ENCODE assay signal across 14 cellular contexts in genomic region chrX:119880076-119880475, GRCh38. TPM values are rescaled to one million over a fixed set of nuclear protein-coding genes. Genes with fewer than 3 reads are reported as not detected.
DNase-seq lines count a peak whose midpoint lies in the region; ATAC-seq, FAIRE-seq and TF ChIP-seq lines count a peak whose summit lies in the region.
"Had no signal": no experiment of that assay in that cellular context is flagged by ENCODE, and none has a peak within 500 bp of the region (broad histone marks: within the 10 kb centered on the region; RNA-seq: fewer than 3 reads in every experiment).

No MANE protein-coding gene starts in this region.

- H3K4me2 ChIP-seq in MM.1S (ENCODE audit: low read depth, low read length) = peak overlapping the region; percentile 48; the same call in 1 of the 2 replicates
- H3K4me2 ChIP-seq: hepatocyte had no signal

- H3K4me3 ChIP-seq in CD4-positive, alpha-beta memory T cell (ENCODE audit: low read length in 2 of 2) = no peak overlapping the region
- no peak overlapping the region for H3K4me3 ChIP-seq in MM.1S (ENCODE audit: low read length)
- H3K4me3 ChIP-seq in bronchial epithelial cell (ENCODE audit: low read depth, low read length) = no peak overlapping the region
- H3K4me3 ChIP-seq: hepatocyte, vagina had no signal

- no peak for ATAC-seq in GM18861 (IDR thresholded peaks at IDR 0.05; ENCODE audit: unreplicated experiment)

- H3K36me3 Mint-ChIP-seq in CD4-positive, alpha-beta memory T cell = peaks cover 0 to 13% of the 10 kb centered on the region in 2 donors
- peaks cover 15 to 25% of the 10 kb centered on the region in 2 donors for H3K36me3 Mint-ChIP-seq in CD14-positive monocyte

- no peaks in the 10 kb centered on the region for H4K20me1 ChIP-seq in MM.1S (ENCODE audit: insufficient read depth, low read length)

- H3K4me1 ChIP-seq in CD4-positive, alpha-beta memory T cell (ENCODE audit: insufficient read depth, low read length) = peaks cover 11% of the 10 kb centered on the region
- peaks cover 15% of the 10 kb centered on the region for H3K4me1 ChIP-seq in MM.1S (ENCODE audit: low read length)
- H3K4me1 ChIP-seq: BE2C, vagina had no signal

- H3K4me1 Mint-ChIP-seq in CD4-positive, alpha-beta memory T cell = peaks cover 9 to 15% (median 15%) of the 10 kb centered on the region in 4 donors
- H3K4me1 Mint-ChIP-seq in CD14-positive monocyte = peaks cover 15% of the 10 kb centered on the region

- FAIRE-seq in GM18507 (lab: Jason Lieb, UNC) (peak; percentile 66), bronchial epithelial cell (lab: Jason Lieb, UNC) (no peak)

- intact Hi-C loops in CD4-positive, alpha-beta memory T cell (cut with micrococcal nuclease) = loop anchor here (2.0 kb wide), 1 partner anchor 89 kb away; the partner anchor contains the start of gene RPL39
- intact Hi-C loops in CD14-positive monocyte (cut with micrococcal nuclease) = no loop called here

- peaks cover 0 to 1% (median 0%) of the 10 kb centered on the region in 8 donors for H3K9me3 Mint-ChIP-seq in CD4-positive, alpha-beta memory T cell
- H3K9me3 Mint-ChIP-seq in CD14-positive monocyte = no peaks in the 10 kb centered on the region

- H3K4me3 Mint-ChIP-seq in CD4-positive, alpha-beta memory T cell = no peak overlapping the region
- H3K4me3 Mint-ChIP-seq in CD14-positive monocyte = no peak overlapping the region

- peaks cover 22% of the 10 kb centered on the region for H3F3A ChIP-seq in MM.1S (ENCODE audit: insufficient read depth, low read length)

- H3K9me2 ChIP-seq in MM.1S (replicated peaks; ENCODE audit: insufficient read depth, low read length) = no peaks in the 10 kb centered on the region

- no peaks in the 10 kb centered on the region for H3K9me3 ChIP-seq in CD4-positive, alpha-beta memory T cell (ENCODE audit: control insufficient read depth in 1 of 2, low read length in 2 of 2)
- H3K9me3 ChIP-seq in MM.1S (replicated peaks; ENCODE audit: insufficient read depth, low read length) = no peaks in the 10 kb centered on the region
- H3K9me3 ChIP-seq: BE2C, vagina had no signal

- H2AFZ ChIP-seq in MM.1S (ENCODE audit: low read length) = no peak overlapping the region
- H2AFZ ChIP-seq: hepatocyte had no signal

- peak in 3 of 5 donors; percentile 17 to 25 (median 23) for DNase-seq in CD4-positive, alpha-beta memory T cell
- DNase-seq in GM18507 (ENCODE audit: extremely low spot score, insufficient read length, low read depth) = no peak
- peak; percentile 80 for DNase-seq in MM.1S
- peak; percentile 7 for DNase-seq in bronchial epithelial cell (ENCODE audit: low read depth)
- no peak for DNase-seq in CD14-positive monocyte (ENCODE audit: low spot score)
- no peak for DNase-seq in Ammon's horn (ENCODE audit: low spot score)
- no peak for DNase-seq in NOMO-1 (lab: John Stamatoyannopoulos, UW; ENCODE audit: unreplicated experiment in 2 of 2)
- DNase-seq: cortex of kidney; NK-92 treated with Interleukin-12 subunit alpha and Interleukin-12 subunit beta, amount 100 ng/mL, for 24 hours had no signal

- POLR2A ChIA-PET in CD4-positive, alpha-beta memory T cell (lab: Charles Lee; ENCODE audit: partially characterized antibody) = interaction anchor here (1.0 to 1.9 kb wide), 3 partner anchors 9 to 88 kb away, joined by 3 to 20 read pairs (median 4); partner anchors contain the start of genes NDUFA1, RNF113A, RPL39 and UPF3B

- H3K9ac ChIP-seq in MM.1S (ENCODE audit: low read length) = no peak overlapping the region

- H3K27ac ChIP-seq in CD4-positive, alpha-beta memory T cell (ENCODE audit: low read depth, low read length) = no peak overlapping the region
- H3K27ac ChIP-seq in MM.1S (ENCODE audit: low read length) = peak overlapping the region; percentile 54; the same call in 1 of the 2 replicates
- H3K27ac ChIP-seq: hepatocyte, vagina had no signal

- H3K27me3 ChIP-seq in CD4-positive, alpha-beta memory T cell (ENCODE audit: insufficient read depth, low read length) = no peaks in the 10 kb centered on the region
- no peaks in the 10 kb centered on the region for H3K27me3 ChIP-seq in MM.1S (replicated peaks; ENCODE audit: insufficient read depth, low read length)
- H3K27me3 ChIP-seq in bronchial epithelial cell (ENCODE audit: control insufficient read depth, insufficient read depth, low read length) = no peaks in the 10 kb centered on the region
- H3K27me3 ChIP-seq: BE2C, hepatocyte, vagina had no signal

- H3K36me3 ChIP-seq in CD4-positive, alpha-beta memory T cell (ENCODE audit: insufficient read depth, low read length) = no peaks in the 10 kb centered on the region
- peaks cover 3% of the 10 kb centered on the region; the same call in 1 of the 2 replicates for H3K36me3 ChIP-seq in MM.1S (replicated peaks; ENCODE audit: insufficient read depth, low read length)
- H3K36me3 ChIP-seq in bronchial epithelial cell (ENCODE audit: control insufficient read depth, insufficient read depth, low read length) = no peaks in the 10 kb centered on the region

- H3K27me3 Mint-ChIP-seq in CD4-positive, alpha-beta memory T cell = no peaks in the 10 kb centered on the region
- peaks cover 0 to 6% (median 0%) of the 10 kb centered on the region in 3 donors for H3K27me3 Mint-ChIP-seq in CD14-positive monocyte (ENCODE audit: low read depth in 3 of 3)

- TF ChIP-seq CTCF in MM.1S (IDR thresholded peaks at IDR 0.05; ENCODE audit: low read length) = no peak
- no peak for TF ChIP-seq CTCF in bronchial epithelial cell (IDR thresholded peaks at IDR 0.05; ENCODE audit: insufficient read depth, low read length, severe bottlenecking)
- no peak for TF ChIP-seq CTCF in CD14-positive monocyte (IDR thresholded peaks at IDR 0.05)

- peak overlapping the region in 6 of 7 donors; percentile 2 to 84 (median 74) for H3K27ac Mint-ChIP-seq in CD4-positive, alpha-beta memory T cell
- H3K27ac Mint-ChIP-seq in CD14-positive monocyte = peak overlapping the region in 2 of 7 donors; percentile 3 to 26

- peaks cover 10% of the 10 kb centered on the region for H3K79me2 ChIP-seq in MM.1S (ENCODE audit: low read length)
- H3K79me2 ChIP-seq: hepatocyte had no signal

- CTCF ChIA-PET in CD4-positive, alpha-beta memory T cell (lab: Charles Lee; ENCODE audit: partially characterized antibody) = interaction anchor here (0.9 to 2.9 kb wide), 4 partner anchors 9 to 363 kb away, joined by 3 to 11 read pairs (median 8); partner anchors contain the start of genes RNF113A and RPL39

RNA-seq across cellular contexts. Expression of gene NDUFA1, which starts 8.4 kb away (rescaled TPM):
- total RNA-seq in CD4-positive, alpha-beta memory T cell = 10 to 100 TPM; 59.7 to 62.4 TPM
- polyA plus RNA-seq in CD4-positive, alpha-beta memory T cell = 100 to 1,000 TPM; 308 to 409 TPM
- total RNA-seq in bronchial epithelial cell = 55.5 and 143 TPM in 2 replicates
- 100 to 1,000 TPM; 321 to 353 TPM for polyA plus RNA-seq in CD14-positive monocyte

RNA-seq across cellular contexts. Expression of gene RNF113A, which starts 8.5 kb away (rescaled TPM):
- 10 to 100 TPM; 43.0 to 45.3 TPM for total RNA-seq in CD4-positive, alpha-beta memory T cell
- 10 to 100 TPM; 57.3 to 64.8 TPM for polyA plus RNA-seq in CD4-positive, alpha-beta memory T cell
- 13.2 and 17.6 TPM in 2 replicates for total RNA-seq in bronchial epithelial cell
- 10 to 100 TPM; 20.4 to 21.6 TPM for polyA plus RNA-seq in CD14-positive monocyte

RNA-seq across cellular contexts. Expression of gene AKAP14, which starts 15.6 kb away (rescaled TPM):
- not detected for total RNA-seq in CD4-positive, alpha-beta memory T cell
- not detected for polyA plus RNA-seq in CD4-positive, alpha-beta memory T cell
- total RNA-seq in bronchial epithelial cell = not detected in 2 replicates
- not detected for polyA plus RNA-seq in CD14-positive monocyte
- total RNA-seq: hepatocyte, left lobe of liver, vagina had no signal
- polyA plus RNA-seq: hepatocyte had no signal

RNA-seq across cellular contexts. Expression of gene UPF3B, which starts 27.3 kb away (rescaled TPM):
- total RNA-seq in CD4-positive, alpha-beta memory T cell = 10 to 100 TPM; 11.1 to 12.1 TPM
- 1 to 10 TPM; 3.9 to 7.7 TPM for polyA plus RNA-seq in CD4-positive, alpha-beta memory T cell
- total RNA-seq in bronchial epithelial cell = 1.1 and 2.9 TPM in 2 replicates
- polyA plus RNA-seq in CD14-positive monocyte = 1 to 10 TPM; 2.1 to 2.5 TPM

Comparison
In these comparisons a context has a peak if more than half of its experiments do, and no peak if none do; other contexts are left out.
1. DNase-seq: peak in CD4-positive, alpha-beta memory T cell (3 of 5), MM.1S (single experiment) and bronchial epithelial cell (single experiment); none in GM18507 (single experiment), CD14-positive monocyte (single experiment), Ammon's horn (single experiment) and NOMO-1 (0 of 2).